In genomic region chr4:79467246-79467932, GRCh38 we compare ENCODE assay signal across 23 cellular contexts. TPM values are rescaled to one million over a fixed set of nuclear protein-coding genes. Genes with fewer than 3 reads are reported as not detected.
DNase-seq lines count a peak whose midpoint lies in the region; ATAC-seq lines count a peak whose summit lies in the region.
"Had no signal": no experiment of that assay in that cellular context is flagged by ENCODE, and none has a peak within 500 bp of the region (broad histone marks: within the 10 kb centered on the region; RNA-seq: fewer than 3 reads in every experiment).

No MANE protein-coding gene starts in this region.

- H3K4me1 Mint-ChIP-seq in stimulated activated memory B cell treated with anti-CD40 and anti-IgM and Interleukin-4, amounts not matched to agents 10 μg/mL and 1 μg/mL and 100 μg/mL, for 72 hours: no peaks in the 10 kb centered on the region
- H3K4me1 Mint-ChIP-seq: CD4-positive, alpha-beta memory T cell; T-cell had no signal

- H3K27ac Mint-ChIP-seq in stimulated activated memory B cell treated with anti-CD40 and anti-IgM and Interleukin-4, amounts not matched to agents 10 μg/mL and 1 μg/mL and 100 μg/mL, for 72 hours: no peak overlapping the region
- H3K27ac Mint-ChIP-seq: CD4-positive, alpha-beta memory T cell; dendritic cell treated with granulocyte-macrophage colony-stimulating factor and Interleukin-4, amounts not matched to agents 40 ng/mL and 50 ng/mL, for 4 days; natural killer cell treated with Interleukin-12 subunit alpha and Interleukin-12 subunit beta and Interleukin-15 and Interleukin-18, amount 100 ng/mL, for 72 hours; T-cell had no signal

- no peaks in the 10 kb centered on the region for H3K9me3 Mint-ChIP-seq in stimulated activated memory B cell treated with anti-CD40 and anti-IgM and Interleukin-4, amounts not matched to agents 10 μg/mL and 1 μg/mL and 100 μg/mL, for 72 hours
- H3K9me3 Mint-ChIP-seq: T-cell had no signal

- no peak overlapping the region for H3K4me3 Mint-ChIP-seq in stimulated activated memory B cell treated with anti-CD40 and anti-IgM and Interleukin-4, amounts not matched to agents 10 μg/mL and 1 μg/mL and 100 μg/mL, for 72 hours
- H3K4me3 Mint-ChIP-seq: CD4-positive, alpha-beta memory T cell; dendritic cell treated with granulocyte-macrophage colony-stimulating factor and Interleukin-4, amounts not matched to agents 40 ng/mL and 50 ng/mL, for 4 days; natural killer cell treated with Interleukin-12 subunit alpha and Interleukin-12 subunit beta and Interleukin-15 and Interleukin-18, amount 100 ng/mL, for 72 hours; T-cell had no signal

- no peaks in the 10 kb centered on the region for H3K36me3 Mint-ChIP-seq in stimulated activated memory B cell treated with anti-CD40 and anti-IgM and Interleukin-4, amounts not matched to agents 10 μg/mL and 1 μg/mL and 100 μg/mL, for 72 hours
- H3K36me3 Mint-ChIP-seq: CD4-positive, alpha-beta memory T cell; T-cell had no signal

- peak; percentile 36 for DNase-seq in LHCN-M2 (ENCODE audit: low read depth)
- peak; percentile 35 for DNase-seq in NCI-H748 treated with DMSO at 0.1 percent for 48 hours (lab: John Stamatoyannopoulos, UW)
- DNase-seq in fibroblast of gingiva (ENCODE audit: low read depth): peak; percentile 60
- DNase-seq in pons (ENCODE audit: low spot score): peak; percentile 7
- DNase-seq: activated CD4-positive, alpha-beta T cell treated with anti-CD3 and anti-CD28 coated beads, Interleukin-2, amount 50 U/mL, for 1 hour; activated CD8-positive, alpha-beta memory T cell treated with anti-CD3 and anti-CD28 coated beads, Interleukin-2, amount 50 U/mL, for 4 hours; CD4-positive, alpha-beta memory T cell; DMS79 treated with DMSO at 0.1 percent for 48 hours; Kasumi-1; NCI-H1092; NCI-H82; SHP77; stimulated activated CD4-positive, alpha-beta T cell treated with anti-CD3 and anti-CD28 coated beads, Interleukin-1b, Interleukin-23, amount 100 ng/mL, for 48 hours; stimulated activated naive CD4-positive, alpha-beta T cell treated with Interleukin-2 at 50 U/mL for 16 hours; T-cell; tibial artery had no signal

- no peak for ATAC-seq in HG03521 (IDR thresholded peaks at IDR 0.05; ENCODE audit: unreplicated experiment)
- no peak for ATAC-seq in stimulated activated memory B cell treated with anti-CD40 and anti-IgM and Interleukin-4, amounts not matched to agents 10 μg/mL and 1 μg/mL and 100 μg/mL, for 72 hours
- no peak for ATAC-seq in GM19395 (IDR thresholded peaks at IDR 0.05; ENCODE audit: unreplicated experiment)
- ATAC-seq: natural killer cell treated with Interleukin-12 subunit alpha and Interleukin-12 subunit beta and Interleukin-15 and Interleukin-18, amount 100 ng/mL, for 72 hours; T-cell had no signal

- peaks cover 3% of the 10 kb centered on the region for H3K27me3 Mint-ChIP-seq in stimulated activated memory B cell treated with anti-CD40 and anti-IgM and Interleukin-4, amounts not matched to agents 10 μg/mL and 1 μg/mL and 100 μg/mL, for 72 hours
- H3K27me3 Mint-ChIP-seq: dendritic cell treated with granulocyte-macrophage colony-stimulating factor and Interleukin-4, amounts not matched to agents 40 ng/mL and 50 ng/mL, for 4 days; natural killer cell treated with Interleukin-12 subunit alpha and Interleukin-12 subunit beta and Interleukin-15 and Interleukin-18, amount 100 ng/mL, for 72 hours had no signal

RNA-seq across cellular contexts. Expression of gene GK2, which starts 59.4 kb away (rescaled TPM):
- total RNA-seq in LHCN-M2 (2014; rRNA removed): not detected in 2 replicates
- polyA plus RNA-seq in LHCN-M2 (2012): not detected
- total RNA-seq: cardiac muscle cell; CD4-positive, alpha-beta memory T cell; natural killer cell treated with Interleukin-12 subunit alpha and Interleukin-12 subunit beta and Interleukin-15 and Interleukin-18, amount 100 ng/mL, for 72 hours; skeletal muscle tissue; T-cell had no signal
- polyA plus RNA-seq: cardiac muscle cell; CD4-positive, alpha-beta memory T cell had no signal

Comparison
In these comparisons a context has a peak if more than half of its experiments do, and no peak if none do; other contexts are left out.
1. DNase-seq: peak in every context shown above with its lines; median percentile 60 in fibroblast of gingiva; 36 in LHCN-M2; 35 in NCI-H748 treated with DMSO at 0.1 percent for 48 hours; 7 in pons.